20 cellular contexts compared by ENCODE assay signal in genomic region chr1:230680300-230681025, GRCh38. TPM values are rescaled to one million over a fixed set of nuclear protein-coding genes. Genes with fewer than 3 reads are reported as not detected.
"Had no signal": no experiment of that assay in that cellular context is flagged by ENCODE, and none has a peak within 500 bp of the region (broad histone marks: within the 10 kb centered on the region; RNA-seq: fewer than 3 reads in every experiment).

No MANE protein-coding gene starts in this region.

- H3K27me3 Mint-ChIP-seq: activated naive CD8-positive, alpha-beta T cell; memory B cell; naive thymus-derived CD8-positive, alpha-beta T cell had no signal

- H3K27me3 ChIP-seq: colonic mucosa, esophagus muscularis mucosa, right atrium auricular region, transverse colon had no signal

- DNase-seq: activated CD4-positive, alpha-beta T cell treated with anti-CD3 and anti-CD28 coated beads, Interleukin-2, amount 50 U/mL, for 48 hours; activated effector memory CD4-positive, alpha-beta T cell treated with anti-CD3 and anti-CD28 coated beads, Interleukin-2, amount 50 U/mL, for 16 hours; activated T-cell treated with anti-CD3 and anti-CD28 coated beads, Interleukin-2, amount 50 U/mL, for 4 hours; colonic mucosa; effector CD4-positive, alpha-beta T cell; left ventricle myocardium inferior; naive thymus-derived CD8-positive, alpha-beta T cell; posterior cingulate gyrus; stimulated activated CD4-positive, alpha-beta T cell treated with anti-CD3 and anti-CD28 coated beads, Interleukin-15, amount 100 ng/mL, for 24 hours; stimulated activated CD4-positive, alpha-beta T cell treated with anti-CD3 and anti-CD28 coated beads, Interleukin-4, amount 100 ng/mL, for 1 hour; stimulated activated naive CD4-positive, alpha-beta T cell; substantia nigra; transverse colon had no signal

- H3K4me1 ChIP-seq: colonic mucosa had no signal

- H3K27ac ChIP-seq: colonic mucosa, left ventricle myocardium inferior, skin epidermis, transverse colon had no signal

- FAIRE-seq: keratinocyte had no signal

- H3K27ac Mint-ChIP-seq: activated naive CD8-positive, alpha-beta T cell; memory B cell had no signal

- H3K4me3 Mint-ChIP-seq: activated naive CD8-positive, alpha-beta T cell; activated T-cell treated with anti-CD3 and anti-CD28 coated beads, Interleukin-2, amount 50 U/mL, for 4 hours; memory B cell; naive thymus-derived CD8-positive, alpha-beta T cell had no signal

- ATAC-seq: activated T-cell treated with anti-CD3 and anti-CD28 coated beads, Interleukin-2, amount 50 U/mL, for 4 hours; naive thymus-derived CD8-positive, alpha-beta T cell had no signal

- H3K4me1 Mint-ChIP-seq: memory B cell had no signal

- H3K4me3 ChIP-seq: colonic mucosa, esophagus muscularis mucosa, left ventricle myocardium inferior, right atrium auricular region, skin epidermis, transverse colon had no signal

- H3K9me3 Mint-ChIP-seq: activated T-cell treated with anti-CD3 and anti-CD28 coated beads, Interleukin-2, amount 50 U/mL, for 4 hours; memory B cell; naive thymus-derived CD8-positive, alpha-beta T cell had no signal

- H3K9me3 ChIP-seq: colonic mucosa, esophagus muscularis mucosa, left ventricle myocardium inferior, right atrium auricular region, transverse colon had no signal

RNA-seq across cellular contexts. Expression of gene AGT, which starts 33.5 kb away (rescaled TPM):
- total RNA-seq: naive thymus-derived CD8-positive, alpha-beta T cell; T-helper 1 cell treated with Interleukin-12 subunit alpha and Interleukin-12 subunit beta and Interleukin-4 antibody, amounts not matched to agents 30 ng/mL and 1 ng/mL, for 36 hours had no signal
- polyA plus RNA-seq: keratinocyte; naive thymus-derived CD8-positive, alpha-beta T cell had no signal
